29 cellular contexts compared by ENCODE assay signal in genomic region chr4:103044183-103044582, GRCh38. TPM values are rescaled to one million over a fixed set of nuclear protein-coding genes. Genes with fewer than 3 reads are reported as not detected.
"Had no signal": no experiment of that assay in that cellular context is flagged by ENCODE, and none has a peak within 500 bp of the region (broad histone marks: within the 10 kb centered on the region; RNA-seq: fewer than 3 reads in every experiment).

No MANE protein-coding gene starts in this region.

- H3K9me3 ChIP-seq: colonic mucosa, esophagus muscularis mucosa, esophagus squamous epithelium, gastrocnemius medialis, gastroesophageal sphincter, heart left ventricle, heart right ventricle had no signal

- H3K27me3 Mint-ChIP-seq: dendritic cell treated with granulocyte-macrophage colony-stimulating factor and Interleukin-4, amounts not matched to agents 40 ng/mL and 50 ng/mL, for 4 days; effector memory CD8-positive, alpha-beta T cell had no signal

- H3K4me3 Mint-ChIP-seq: dendritic cell treated with granulocyte-macrophage colony-stimulating factor and Interleukin-4, amounts not matched to agents 40 ng/mL and 50 ng/mL, for 4 days; effector memory CD8-positive, alpha-beta T cell; endodermal cell had no signal

- H3K9me3 Mint-ChIP-seq: dendritic cell treated with granulocyte-macrophage colony-stimulating factor and Interleukin-4, amounts not matched to agents 40 ng/mL and 50 ng/mL, for 4 days; effector memory CD8-positive, alpha-beta T cell; endodermal cell had no signal

- H3K4me1 Mint-ChIP-seq: endodermal cell had no signal

- H3K27ac Mint-ChIP-seq: dendritic cell treated with granulocyte-macrophage colony-stimulating factor and Interleukin-4, amounts not matched to agents 40 ng/mL and 50 ng/mL, for 4 days; effector memory CD8-positive, alpha-beta T cell; endodermal cell had no signal

- H3K4me1 ChIP-seq: colonic mucosa, esophagus muscularis mucosa, esophagus squamous epithelium, foreskin keratinocyte, gastrocnemius medialis, gastroesophageal sphincter, heart left ventricle, heart right ventricle had no signal

- H3K27me3 ChIP-seq: colonic mucosa, dorsolateral prefrontal cortex, esophagus muscularis mucosa, esophagus squamous epithelium, foreskin keratinocyte, gastrocnemius medialis, gastroesophageal sphincter, heart left ventricle, heart right ventricle had no signal

- H3K4me3 ChIP-seq: colonic mucosa, coronary artery, dorsolateral prefrontal cortex, esophagus muscularis mucosa, esophagus squamous epithelium, gastrocnemius medialis, gastroesophageal sphincter, heart left ventricle, heart right ventricle had no signal

- H3K27ac ChIP-seq: colonic mucosa, coronary artery, dorsolateral prefrontal cortex, epithelial cell of prostate, esophagus muscularis mucosa, esophagus squamous epithelium, foreskin keratinocyte, gastrocnemius medialis, gastroesophageal sphincter, heart left ventricle, heart right ventricle had no signal

- DNase-seq: colonic mucosa; cortex of kidney; dermis blood vessel endothelial cell; dorsolateral prefrontal cortex; effector CD4-positive, alpha-beta T cell; effector CD8-positive, alpha-beta T cell; effector memory CD4-positive, alpha-beta T cell; effector memory CD8-positive, alpha-beta T cell; endodermal cell; erythroblast; esophagus squamous epithelium; foreskin fibroblast; foreskin keratinocyte; foreskin melanocyte; gastrocnemius medialis; glutamatergic neuron; head of caudate nucleus; heart left ventricle; heart right ventricle had no signal

- FAIRE-seq: colon, endometrium, endothelial cell of umbilical vein, frontal cortex had no signal

- ATAC-seq: effector memory CD8-positive, alpha-beta T cell; esophagus mucosa; foreskin keratinocyte; gastrocnemius medialis; gastroesophageal sphincter; heart left ventricle; heart right ventricle had no signal

- H3K36me3 ChIP-seq: colonic mucosa had no signal

RNA-seq across cellular contexts. Expression of gene SLC9B1, which starts 24.7 kb away (rescaled TPM):
- total RNA-seq: colonic mucosa, dermis blood vessel endothelial cell, gastrocnemius medialis had no signal
